Comparison of ENCODE assay signal across 16 cellular contexts in genomic region chrX:120504569-120504968, GRCh38.
"Had no signal": no experiment of that assay in that cellular context is flagged by ENCODE, and none has a peak within 500 bp of the region (broad histone marks: within the 10 kb centered on the region; RNA-seq: fewer than 3 reads in every experiment).

No MANE protein-coding gene starts in this region.

- H3K4me3 Mint-ChIP-seq: naive thymus-derived CD8-positive, alpha-beta T cell had no signal

- H3K4me1 Mint-ChIP-seq: naive thymus-derived CD8-positive, alpha-beta T cell had no signal

- DNase-seq: dermis blood vessel endothelial cell; heart left ventricle; hippocampal formation; kidney glomerular epithelial cell; mucosa of descending colon; naive thymus-derived CD8-positive, alpha-beta T cell; posterior cingulate gyrus; sigmoid colon; stimulated activated CD4-positive, alpha-beta T cell treated with anti-CD3 and anti-CD28 coated beads, Interleukin-2, amount 100 ng/mL, for 48 hours; stimulated activated naive CD4-positive, alpha-beta T cell treated with Interleukin-2 at 50 U/mL for 16 hours; thyroid gland; upper lobe of right lung had no signal

- H3K27ac ChIP-seq: heart left ventricle, right atrium auricular region, sigmoid colon, skin epidermis, thyroid gland, upper lobe of right lung, vagina had no signal

- H3K4me3 ChIP-seq: heart left ventricle, mucosa of descending colon, right atrium auricular region, sigmoid colon, skin epidermis, thyroid gland, upper lobe of right lung, vagina had no signal

- H3K9me3 Mint-ChIP-seq: naive thymus-derived CD8-positive, alpha-beta T cell had no signal

- H3K27me3 Mint-ChIP-seq: naive thymus-derived CD8-positive, alpha-beta T cell had no signal

- H3K27ac Mint-ChIP-seq: naive thymus-derived CD8-positive, alpha-beta T cell had no signal

- H3K36me3 ChIP-seq: heart left ventricle, right atrium auricular region, sigmoid colon, thyroid gland, upper lobe of right lung, vagina had no signal

- ATAC-seq: heart left ventricle; left lobe of liver; mucosa of descending colon; naive thymus-derived CD8-positive, alpha-beta T cell; upper lobe of right lung had no signal

- H3K27me3 ChIP-seq: heart left ventricle, sigmoid colon, thyroid gland, upper lobe of right lung, vagina had no signal

- H3K4me1 ChIP-seq: heart left ventricle, right atrium auricular region, sigmoid colon, thyroid gland, upper lobe of right lung, vagina had no signal

- H3K9me3 ChIP-seq: heart left ventricle, mucosa of descending colon, right atrium auricular region, sigmoid colon, thyroid gland, upper lobe of right lung, vagina had no signal

- H3K36me3 Mint-ChIP-seq: naive thymus-derived CD8-positive, alpha-beta T cell had no signal
